18 cellular contexts compared by ENCODE assay signal in the genomic region with DNA sequence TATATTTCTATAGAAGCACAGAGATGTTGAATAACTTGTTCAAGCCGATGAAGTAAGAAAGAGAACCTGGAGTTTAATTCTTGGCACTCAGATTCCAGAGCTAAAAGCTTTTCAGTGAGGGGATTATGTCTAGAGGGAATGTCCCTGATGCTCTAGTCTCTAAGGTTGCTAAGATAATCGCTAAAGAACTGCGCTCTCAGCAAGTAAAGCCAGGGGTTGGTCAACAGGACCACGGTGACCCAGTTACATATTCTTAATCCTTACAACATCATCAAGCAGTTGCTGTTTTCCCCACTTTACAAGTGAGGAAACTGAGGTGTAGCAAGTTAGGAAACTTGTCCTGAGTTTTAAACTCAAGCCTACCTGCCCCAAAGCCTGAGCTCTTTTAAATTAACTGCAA.
A peak's percentile ranks its signal among the peaks of the same experiment; 100 is the strongest.
DNase-seq lines count a peak whose midpoint lies in the region; ATAC-seq and TF ChIP-seq lines count a peak whose summit lies in the region.
"Had no signal": no experiment of that assay in that cellular context is flagged by ENCODE, and none has a peak within 500 bp of the region (broad histone marks: within the 10 kb centered on the region; RNA-seq: fewer than 3 reads in every experiment).

No MANE protein-coding gene starts in this region.

- DNase-seq in memory B cell (ENCODE audit: low spot score in 2 of 2) (no peak), tibial artery (no peak), RWPE1 (ENCODE audit: low spot score) (no peak), thyroid gland (no peak)
- DNase-seq in activated CD4-positive, alpha-beta memory T cell treated with anti-CD3 and anti-CD28 coated beads, Interleukin-2, amount 10 ng/mL, durations not matched to agents 7 days and 5 days: no peak
- DNase-seq: Caco-2, DMS153, EL, H9, Kasumi-1, NCI-H187, Right ventricle myocardium superior had no signal

- peak overlapping the region in 9 of 11 experiments; percentile 9 to 98 (median 89); a peak in 17 of 22 replicates for H3K27ac ChIP-seq in BLaER1 treated with 17β-estradiol and CSF1 and Interleukin-3, amounts not matched to agents 10 nM and 100 nM
- H3K27ac ChIP-seq in OCI-LY1 (ENCODE audit: low read depth, low read length, poor library complexity, severe bottlenecking) (peak overlapping the region; percentile 98), tibial artery (peak overlapping the region; percentile 3 to 7), RWPE1 (no peak overlapping the region), thyroid gland (no peak overlapping the region)
- H3K27ac ChIP-seq: A549, HL-60 had no signal

- TF ChIP-seq CTCF in OCI-LY1 (IDR thresholded peaks at IDR 0.05; ENCODE audit: low read length): no peak
- TF ChIP-seq CTCF in tibial artery (IDR thresholded peaks at IDR 0.05): no peak
- no peak for TF ChIP-seq CTCF in RWPE1 (conservative IDR thresholded peaks at IDR 0.05; ENCODE audit: low read depth)
- no peak for TF ChIP-seq CTCF in thyroid gland (IDR thresholded peaks at IDR 0.05)

- no peak for TF ChIP-seq POLR2A in thyroid gland (IDR thresholded peaks at IDR 0.05)

- peak overlapping the region in 8 of 11 experiments; percentile 55 to 92 (median 83); a peak in 17 of 22 replicates for H3K9ac ChIP-seq in BLaER1 treated with 17β-estradiol and CSF1 and Interleukin-3, amounts not matched to agents 10 nM and 100 nM
- peak overlapping the region; percentile 75 for H3K9ac ChIP-seq in OCI-LY1 (ENCODE audit: low read length)

- H3K36me3 Mint-ChIP-seq in memory B cell: no peaks in the 10 kb centered on the region
- peaks cover 20% of the 10 kb centered on the region for H3K36me3 Mint-ChIP-seq in activated CD4-positive, alpha-beta memory T cell treated with anti-CD3 and anti-CD28 coated beads, Interleukin-2, amount 10 ng/mL, durations not matched to agents 7 days and 5 days (ENCODE audit: low read depth)
- H3K36me3 Mint-ChIP-seq: IgD-negative memory B cell had no signal

- peak overlapping the region; percentile 66 to 92 (median 77); a peak in 21 of 22 replicates for H3K4me2 ChIP-seq in BLaER1 treated with 17β-estradiol and CSF1 and Interleukin-3, amounts not matched to agents 10 nM and 100 nM
- peak overlapping the region; percentile 73 for H3K4me2 ChIP-seq in OCI-LY1 (ENCODE audit: low read length)
- H3K4me2 ChIP-seq: A549 had no signal

- WGBS in thyroid gland, 2 donors: 58 to 63% methylated on average over 4 of the region's 4 CpGs

- no peak overlapping the region for H3K4me3 Mint-ChIP-seq in memory B cell
- H3K4me3 Mint-ChIP-seq in activated CD4-positive, alpha-beta memory T cell treated with anti-CD3 and anti-CD28 coated beads, Interleukin-2, amount 10 ng/mL, durations not matched to agents 7 days and 5 days: no peak overlapping the region
- H3K4me3 Mint-ChIP-seq: H9 had no signal

- intact Hi-C loops in tibial artery (cut with DNase I; ENCODE audit: low total_unique reads) (no loop called here), thyroid gland (cut with DNase I) (no loop called here)

- peaks cover 45 to 100% (median 97%) of the 10 kb centered on the region in 10 experiments; a peak in 19 of 20 replicates for H3K4me1 ChIP-seq in BLaER1 treated with 17β-estradiol and CSF1 and Interleukin-3, amounts not matched to agents 10 nM and 100 nM
- H3K4me1 ChIP-seq in OCI-LY1 (ENCODE audit: insufficient read depth, low read length, severe bottlenecking): peaks cover 100% of the 10 kb centered on the region
- H3K4me1 ChIP-seq in tibial artery: peaks cover 0 to 33% (median 8%) of the 10 kb centered on the region in 4 donors
- peaks cover 0 to 14% of the 10 kb centered on the region in 2 donors for H3K4me1 ChIP-seq in thyroid gland
- H3K4me1 ChIP-seq: A549, Caco-2 had no signal

- H2AFZ ChIP-seq in OCI-LY1 (ENCODE audit: low read length): no peak overlapping the region

- H3K9me3 ChIP-seq in BLaER1 treated with 17β-estradiol and CSF1 and Interleukin-3, amounts not matched to agents 10 nM and 100 nM (replicated peaks in 1 of 11): no peaks in the 10 kb centered on the region
- H3K9me3 ChIP-seq in OCI-LY1 (ENCODE audit: low read length) (no peaks in the 10 kb centered on the region), tibial artery (no peaks in the 10 kb centered on the region), thyroid gland (no peaks in the 10 kb centered on the region)
- H3K9me3 ChIP-seq: A549, Caco-2 had no signal

- POLR2A ChIA-PET in RWPE1 (lab: Yijun Ruan, JAX; ENCODE audit: low non-redundant PET): no interaction called here
- POLR2A ChIA-PET in activated CD4-positive, alpha-beta memory T cell treated with anti-CD3 and anti-CD28 coated beads, Interleukin-2, amount 10 ng/mL, durations not matched to agents 7 days and 5 days (lab: Charles Lee): interaction anchor here (0.6 to 1.5 kb wide), 3 partner anchors 18 to 251 kb away, joined by 3 read pairs; no protein-coding TSS in a partner anchor

- no peak for ATAC-seq in memory B cell (ENCODE audit: low read depth)
- ATAC-seq: A549, Panc1 had no signal

- no peaks in the 10 kb centered on the region for H3K27me3 ChIP-seq in BLaER1 treated with 17β-estradiol and CSF1 and Interleukin-3, amounts not matched to agents 10 nM and 100 nM
- H3K27me3 ChIP-seq in OCI-LY1 (ENCODE audit: insufficient read depth, low read length) (no peaks in the 10 kb centered on the region), tibial artery (no peaks in the 10 kb centered on the region), thyroid gland (no peaks in the 10 kb centered on the region)

- no peaks in the 10 kb centered on the region for H3K9me2 ChIP-seq in OCI-LY1 (ENCODE audit: low read depth, low read length)

- H3K4me3 ChIP-seq in BLaER1 treated with 17β-estradiol and CSF1 and Interleukin-3, amounts not matched to agents 10 nM and 100 nM: peak overlapping the region in 6 of 10 experiments; percentile 45 to 74 (median 62); a peak in 13 of 20 replicates
- peak overlapping the region; percentile 42 for H3K4me3 ChIP-seq in OCI-LY1 (ENCODE audit: low read depth, low read length, poor library complexity, severe bottlenecking)
- H3K4me3 ChIP-seq in tibial artery: no peak overlapping the region
- H3K4me3 ChIP-seq in thyroid gland (replicated peaks in 1 of 3): no peak overlapping the region
- H3K4me3 ChIP-seq: A549 had no signal

- H4K20me1 ChIP-seq in BLaER1 treated with 17β-estradiol and CSF1 and Interleukin-3, amounts not matched to agents 10 nM and 100 nM: no peaks in the 10 kb centered on the region
- no peaks in the 10 kb centered on the region for H4K20me1 ChIP-seq in OCI-LY1 (ENCODE audit: insufficient read depth, low read length)

- no peaks in the 10 kb centered on the region for H3K9me3 Mint-ChIP-seq in memory B cell
- H3K9me3 Mint-ChIP-seq in activated CD4-positive, alpha-beta memory T cell treated with anti-CD3 and anti-CD28 coated beads, Interleukin-2, amount 10 ng/mL, durations not matched to agents 7 days and 5 days: no peaks in the 10 kb centered on the region
- H3K9me3 Mint-ChIP-seq: H9, IgD-negative memory B cell had no signal

- H3K36me3 ChIP-seq in BLaER1 treated with 17β-estradiol and CSF1 and Interleukin-3, amounts not matched to agents 10 nM and 100 nM: peaks cover 0 to 23% (median 0%) of the 10 kb centered on the region in 11 experiments; a peak in 2 of 22 replicates
- H3K36me3 ChIP-seq in OCI-LY1 (ENCODE audit: insufficient read depth, low read length) (no peaks in the 10 kb centered on the region), tibial artery (no peaks in the 10 kb centered on the region), thyroid gland (no peaks in the 10 kb centered on the region)

- H3K79me2 ChIP-seq in OCI-LY1 (ENCODE audit: insufficient read depth, low read length): no peaks in the 10 kb centered on the region

- peaks cover 12% of the 10 kb centered on the region; the same call in 1 of the 2 replicates for H3F3A ChIP-seq in OCI-LY1 (ENCODE audit: insufficient read depth, low read length)

- CTCF ChIA-PET in RWPE1 (lab: Yijun Ruan, JAX): interaction anchor here (0.8 kb wide), 1 partner anchor 89 kb away, joined by 3 read pairs; no protein-coding TSS in a partner anchor
- CTCF ChIA-PET in activated CD4-positive, alpha-beta memory T cell treated with anti-CD3 and anti-CD28 coated beads, Interleukin-2, amount 10 ng/mL, durations not matched to agents 7 days and 5 days (lab: Charles Lee): no interaction called here

- peak overlapping the region; percentile 77 for H3K27ac Mint-ChIP-seq in memory B cell
- no peak overlapping the region for H3K27ac Mint-ChIP-seq in activated CD4-positive, alpha-beta memory T cell treated with anti-CD3 and anti-CD28 coated beads, Interleukin-2, amount 10 ng/mL, durations not matched to agents 7 days and 5 days
- H3K27ac Mint-ChIP-seq: H9 had no signal

- peaks cover 5% of the 10 kb centered on the region for H3K27me3 Mint-ChIP-seq in memory B cell
- no peaks in the 10 kb centered on the region for H3K27me3 Mint-ChIP-seq in activated CD4-positive, alpha-beta memory T cell treated with anti-CD3 and anti-CD28 coated beads, Interleukin-2, amount 10 ng/mL, durations not matched to agents 7 days and 5 days

- peaks cover 73% of the 10 kb centered on the region for H3K4me1 Mint-ChIP-seq in memory B cell
- H3K4me1 Mint-ChIP-seq in activated CD4-positive, alpha-beta memory T cell treated with anti-CD3 and anti-CD28 coated beads, Interleukin-2, amount 10 ng/mL, durations not matched to agents 7 days and 5 days: no peaks in the 10 kb centered on the region

Comparison
In these comparisons a context has a peak if more than half of its experiments do, and no peak if none do; other contexts are left out.
1. H3K27ac ChIP-seq: peak in BLaER1 treated with 17β-estradiol and CSF1 and Interleukin-3, amounts not matched to agents 10 nM and 100 nM (9 of 11), OCI-LY1 (single experiment) and tibial artery (2 of 2); none in RWPE1 (single experiment) and thyroid gland (0 of 3).
2. H3K4me3 ChIP-seq: peak in BLaER1 treated with 17β-estradiol and CSF1 and Interleukin-3, amounts not matched to agents 10 nM and 100 nM (6 of 10) and OCI-LY1 (single experiment); none in tibial artery (0 of 2) and thyroid gland (0 of 3).